ENCODE assay signal across 12 cellular contexts in the genomic region with DNA sequence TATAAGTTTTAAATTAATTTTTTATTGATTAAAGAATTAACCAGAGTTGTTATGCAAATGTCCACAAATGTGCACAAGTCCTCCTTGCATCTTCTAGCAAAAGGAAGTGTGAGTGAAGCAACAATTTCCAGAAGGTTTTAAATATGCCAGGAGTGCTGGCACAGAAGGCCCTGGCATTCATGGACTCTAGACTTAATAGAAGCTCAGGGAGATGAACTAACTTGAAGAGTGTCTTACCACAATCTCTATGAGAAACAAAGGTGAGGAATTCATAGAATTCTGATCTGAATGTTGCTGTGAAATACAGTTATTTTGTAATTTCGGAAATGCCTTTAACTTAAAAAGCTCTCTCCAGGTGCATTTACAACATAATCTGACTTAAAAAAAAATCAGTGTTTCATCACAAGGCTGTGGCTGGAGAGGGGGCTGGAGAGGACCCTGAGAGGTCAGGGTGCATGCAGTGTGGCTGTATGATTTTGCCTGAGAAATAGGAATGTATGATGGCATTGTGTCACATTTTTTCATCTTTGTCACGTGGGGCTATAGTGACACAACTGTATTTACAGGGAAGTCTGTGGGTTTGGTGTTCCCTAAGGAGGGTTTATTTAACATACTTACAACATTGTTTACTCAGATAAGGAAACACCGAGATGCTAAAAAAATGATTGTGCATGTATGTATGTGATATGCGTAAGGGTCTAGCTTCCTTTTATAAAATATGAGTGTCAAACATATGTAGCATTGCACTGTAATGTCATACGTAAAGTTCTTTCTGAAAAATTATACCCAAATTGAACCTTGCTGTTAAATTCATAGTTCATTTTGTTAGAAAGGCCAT.
DNase-seq lines count a peak whose midpoint lies in the region; ATAC-seq and TF ChIP-seq lines count a peak whose summit lies in the region.
"Had no signal": no experiment of that assay in that cellular context is flagged by ENCODE, and none has a peak within 500 bp of the region (broad histone marks: within the 10 kb centered on the region; RNA-seq: fewer than 3 reads in every experiment).

No MANE protein-coding gene starts in this region.

- no peak overlapping the region for H3K4me3 ChIP-seq in PC-3 (ENCODE audit: low read length)
- H3K4me3 ChIP-seq: suprapubic skin had no signal

- TF ChIP-seq CTCF in PC-3 (conservative IDR thresholded peaks at IDR 0.05; ENCODE audit: low read depth, low read length) = no peak
- TF ChIP-seq CTCF in osteocyte (IDR thresholded peaks at IDR 0.05) = no peak

- CTCF ChIA-PET in PC-3 (lab: Charles Lee) = interaction anchor here (0.7 kb wide), 1 partner anchor 8 kb away, joined by 3 read pairs; no protein-coding TSS in a partner anchor
- CTCF ChIA-PET in activated CD8-positive, alpha-beta memory T cell treated with anti-CD3 and anti-CD28 coated beads, Interleukin-2, amount 10 ng/mL, durations not matched to agents 7 days and 5 days (lab: Charles Lee) = no interaction called here

- POLR2A ChIA-PET in PC-3 (lab: Charles Lee; ENCODE audit: unreplicated experiment) = no interaction called here

- no peak overlapping the region for H3K4me2 ChIP-seq in PC-3 (ENCODE audit: low read length)

- no peaks in the 10 kb centered on the region for H3F3A ChIP-seq in PC-3 (ENCODE audit: low read length, unreplicated experiment)

- H3K27me3 ChIP-seq in PC-3 (ENCODE audit: low read length) = no peaks in the 10 kb centered on the region
- H3K27me3 ChIP-seq: suprapubic skin had no signal

- peak overlapping the region; percentile 35 for H3K27ac Mint-ChIP-seq in osteocyte (ENCODE audit: unreplicated experiment)
- no peak overlapping the region for H3K27ac Mint-ChIP-seq in activated CD8-positive, alpha-beta memory T cell treated with anti-CD3 and anti-CD28 coated beads, Interleukin-2, amount 10 ng/mL, durations not matched to agents 7 days and 5 days

- 0 out of 2 replicates have a peak, but pooled peaks cover 4% of the 10 kb centered on the region for H3K36me3 ChIP-seq in PC-3 (ENCODE audit: low read depth, low read length)
- H3K36me3 ChIP-seq: suprapubic skin had no signal

- ATAC-seq in PC-3 (no peak), GM21786 (IDR thresholded peaks at IDR 0.05; ENCODE audit: unreplicated experiment) (no peak)
- ATAC-seq in activated CD8-positive, alpha-beta memory T cell treated with anti-CD3 and anti-CD28 coated beads, Interleukin-2, amount 10 ng/mL, durations not matched to agents 7 days and 5 days = no peak

- H3K4me3 Mint-ChIP-seq in osteocyte (ENCODE audit: unreplicated experiment) = no peak overlapping the region
- H3K4me3 Mint-ChIP-seq in activated CD8-positive, alpha-beta memory T cell treated with anti-CD3 and anti-CD28 coated beads, Interleukin-2, amount 10 ng/mL, durations not matched to agents 7 days and 5 days = no peak overlapping the region

- peaks cover 59% of the 10 kb centered on the region for H3K4me1 ChIP-seq in PC-3 (ENCODE audit: insufficient read depth, low read length)

- H3K27me3 Mint-ChIP-seq in osteocyte (ENCODE audit: unreplicated experiment) = no peaks in the 10 kb centered on the region
- H3K27me3 Mint-ChIP-seq in activated CD8-positive, alpha-beta memory T cell treated with anti-CD3 and anti-CD28 coated beads, Interleukin-2, amount 10 ng/mL, durations not matched to agents 7 days and 5 days = no peaks in the 10 kb centered on the region

- no peaks in the 10 kb centered on the region for H3K9me3 ChIP-seq in PC-3 (ENCODE audit: low read length)
- H3K9me3 ChIP-seq: suprapubic skin had no signal

- peaks cover 77% of the 10 kb centered on the region for H3K4me1 Mint-ChIP-seq in osteocyte (ENCODE audit: unreplicated experiment)
- H3K4me1 Mint-ChIP-seq in activated CD8-positive, alpha-beta memory T cell treated with anti-CD3 and anti-CD28 coated beads, Interleukin-2, amount 10 ng/mL, durations not matched to agents 7 days and 5 days = peaks cover 31% of the 10 kb centered on the region

- H3K9ac ChIP-seq in PC-3 (ENCODE audit: low read length) = no peak overlapping the region

- intact Hi-C loops in PC-3 (cut with micrococcal nuclease) = no loop called here

- H3K27ac ChIP-seq in PC-3 (ENCODE audit: low read length) (no peak overlapping the region), epithelial cell of prostate (peak overlapping the region; percentile 70)
- H3K27ac ChIP-seq: suprapubic skin had no signal

- no peaks in the 10 kb centered on the region for H3K9me3 Mint-ChIP-seq in osteocyte (ENCODE audit: unreplicated experiment)
- H3K9me3 Mint-ChIP-seq in activated CD8-positive, alpha-beta memory T cell treated with anti-CD3 and anti-CD28 coated beads, Interleukin-2, amount 10 ng/mL, durations not matched to agents 7 days and 5 days (ENCODE audit: low read depth) = no peaks in the 10 kb centered on the region

- H4K20me1 ChIP-seq in PC-3 (ENCODE audit: low read length) = peaks cover 62% of the 10 kb centered on the region

- H2AFZ ChIP-seq in PC-3 (ENCODE audit: low read length) = no peak overlapping the region

- BruUV-seq in PC-3 (replicated peaks; lab: Mats Ljungman, UMichigan) = no TSS peak

- DNase-seq in CD1c-positive myeloid dendritic cell (ENCODE audit: extremely low spot score) (peak; percentile 77), PC-3 (peak; percentile 20), epithelial cell of prostate (ENCODE audit: low read depth, low spot score) (no peak), osteocyte (ENCODE audit: extremely low spot score, unreplicated experiment) (no peak), NCI-H1694 treated with DMSO at 0.1 percent for 48 hours (lab: John Stamatoyannopoulos, UW) (no peak), NCI-H1930 (lab: John Stamatoyannopoulos, UW) (no peak)
- no peak for DNase-seq in activated CD8-positive, alpha-beta memory T cell treated with anti-CD3 and anti-CD28 coated beads, Interleukin-2, amount 10 ng/mL, durations not matched to agents 7 days and 5 days
- DNase-seq: amniotic stem cell, NCI-H2081 treated with DMSO at 0.1 percent for 48 hours, T-helper 2 cell had no signal

- peaks cover 90% of the 10 kb centered on the region for H3K79me2 ChIP-seq in PC-3 (ENCODE audit: low read length)

- peaks cover 2% of the 10 kb centered on the region for H3K36me3 Mint-ChIP-seq in osteocyte (ENCODE audit: unreplicated experiment)
- H3K36me3 Mint-ChIP-seq in activated CD8-positive, alpha-beta memory T cell treated with anti-CD3 and anti-CD28 coated beads, Interleukin-2, amount 10 ng/mL, durations not matched to agents 7 days and 5 days = no peaks in the 10 kb centered on the region

- H3K9me2 ChIP-seq in PC-3 (replicated peaks; ENCODE audit: low read length) = no peaks in the 10 kb centered on the region

Comparison
In these comparisons a context has a peak if more than half of its experiments do, and no peak if none do; other contexts are left out.
1. DNase-seq: peak in CD1c-positive myeloid dendritic cell (single experiment) and PC-3 (single experiment); none in epithelial cell of prostate (single experiment), osteocyte (single experiment), NCI-H1694 treated with DMSO at 0.1 percent for 48 hours (single experiment), activated CD8-positive, alpha-beta memory T cell treated with anti-CD3 and anti-CD28 coated beads, Interleukin-2, amount 10 ng/mL, durations not matched to agents 7 days and 5 days (single experiment) and NCI-H1930 (0 of 2).